In the genomic region with DNA sequence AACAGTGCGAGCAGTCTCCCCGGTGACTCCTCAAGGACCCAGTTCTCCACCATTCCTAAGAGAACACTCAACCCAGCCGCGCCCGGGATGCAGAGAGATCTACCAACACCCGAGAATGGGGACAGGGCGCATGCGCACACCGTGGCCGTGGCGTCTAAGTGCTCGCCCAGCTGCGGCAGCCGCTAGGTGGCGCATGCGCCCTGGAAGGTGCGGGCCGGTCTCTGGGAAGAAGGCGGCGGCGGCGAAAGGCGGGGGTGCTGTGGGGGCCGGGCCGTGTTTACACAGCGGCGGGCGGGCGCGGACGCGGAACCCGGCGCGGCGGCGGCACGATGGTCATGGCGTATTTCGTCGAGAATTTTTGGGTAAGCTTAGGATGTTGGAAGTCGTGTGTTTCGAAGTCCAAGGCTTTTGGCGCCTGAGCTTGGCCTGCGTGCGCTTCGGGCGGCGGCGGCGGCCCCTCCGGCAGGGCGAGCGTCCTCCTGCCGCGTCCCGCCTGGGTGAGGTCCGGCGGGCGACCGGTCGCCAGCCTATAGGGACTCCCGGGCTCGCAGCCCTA, we compare ENCODE assay signal across 8 cellular contexts. TPM values are rescaled to one million over a fixed set of nuclear protein-coding genes. Genes with fewer than 3 reads are reported as not detected.
DNase-seq lines count a peak whose midpoint lies in the region; ATAC-seq and TF ChIP-seq lines count a peak whose summit lies in the region.

A gene with protein sequence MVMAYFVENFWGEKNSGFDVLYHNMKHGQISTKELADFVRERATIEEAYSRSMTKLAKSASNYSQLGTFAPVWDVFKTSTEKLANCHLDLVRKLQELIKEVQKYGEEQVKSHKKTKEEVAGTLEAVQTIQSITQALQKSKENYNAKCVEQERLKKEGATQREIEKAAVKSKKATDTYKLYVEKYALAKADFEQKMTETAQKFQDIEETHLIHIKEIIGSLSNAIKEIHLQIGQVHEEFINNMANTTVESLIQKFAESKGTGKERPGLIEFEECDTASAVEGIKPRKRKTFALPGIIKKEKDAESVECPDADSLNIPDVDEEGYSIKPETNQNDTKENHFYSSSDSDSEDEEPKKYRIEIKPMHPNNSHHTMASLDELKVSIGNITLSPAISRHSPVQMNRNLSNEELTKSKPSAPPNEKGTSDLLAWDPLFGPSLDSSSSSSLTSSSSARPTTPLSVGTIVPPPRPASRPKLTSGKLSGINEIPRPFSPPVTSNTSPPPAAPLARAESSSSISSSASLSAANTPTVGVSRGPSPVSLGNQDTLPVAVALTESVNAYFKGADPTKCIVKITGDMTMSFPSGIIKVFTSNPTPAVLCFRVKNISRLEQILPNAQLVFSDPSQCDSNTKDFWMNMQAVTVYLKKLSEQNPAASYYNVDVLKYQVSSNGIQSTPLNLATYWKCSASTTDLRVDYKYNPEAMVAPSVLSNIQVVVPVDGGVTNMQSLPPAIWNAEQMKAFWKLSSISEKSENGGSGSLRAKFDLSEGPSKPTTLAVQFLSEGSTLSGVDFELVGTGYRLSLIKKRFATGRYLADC (plus strand): TSS at position 274 of the 556 bp plus-strand sequence. CDS start 56 bp downstream, at position 330.

- DNase-seq in DMS79 (lab: John Stamatoyannopoulos, UW), result peak; percentile 58
- peak; percentile 93 for DNase-seq in KBM-7
- DNase-seq in activated T-cell treated with anti-CD3 and anti-CD28 coated beads, Interleukin-2, amount 50 U/mL, for 72 hours, result peak; percentile 96 to 98
- DNase-seq in esophagus muscularis mucosa (ENCODE audit: extremely low spot score), result peak; percentile 99
- DNase-seq in stimulated activated CD8-positive, alpha-beta memory T cell treated with anti-CD3 and anti-CD28 coated beads, Interleukin-7, amount 100 ng/mL, for 24 hours (ENCODE audit: low read depth), result peak; percentile 94

- no peaks in the 10 kb centered on the region for H3K27me3 ChIP-seq in esophagus muscularis mucosa
- no peaks in the 10 kb centered on the region for H3K27me3 ChIP-seq in muscle layer of duodenum (ENCODE audit: low read depth, low read length)

- H3K4me3 ChIP-seq in esophagus muscularis mucosa (peak within 1 kb of the TSS; percentile 80 to 98 (median 92)), muscle layer of duodenum (ENCODE audit: low read depth in 1 of 2, low read length in 2 of 2) (peak within 1 kb of the TSS; percentile 90 to 94)

- intact Hi-C loops in esophagus muscularis mucosa (cut with DNase I), result no loop called here

- no peak for TF ChIP-seq EP300 in esophagus muscularis mucosa (IDR thresholded peaks at IDR 0.05)

- under 1% methylated on average over 19 of the region's 64 CpGs for WGBS in esophagus muscularis mucosa

- no peaks in the 10 kb centered on the region for H3K9me3 Mint-ChIP-seq in activated T-cell treated with anti-CD3 and anti-CD28 coated beads, Interleukin-2, amount 50 U/mL, for 72 hours

- H3K4me1 ChIP-seq in esophagus muscularis mucosa (peaks cover 30 to 49% (median 41%) of the 10 kb centered on the region in 4 donors), muscle layer of duodenum (ENCODE audit: control insufficient read depth in 1 of 2, insufficient read depth in 2 of 2, low read length in 2 of 2) (peaks cover 0 to 24% of the 10 kb centered on the region in 2 donors)

- H3K36me3 ChIP-seq in esophagus muscularis mucosa (peaks cover 0 to 4% (median 0%) of the 10 kb centered on the region in 4 donors), muscle layer of duodenum (ENCODE audit: control insufficient read depth in 1 of 2, insufficient read depth in 2 of 2, low read length in 2 of 2) (peaks cover 0 to 9% of the 10 kb centered on the region in 2 donors)

- in situ Hi-C loops in KBM-7 (cut with MboI; ENCODE audit: low pct_unique_long_range_greater_than_20kb, low sequenced_read_pairs), result no loop called here

- peak; percentile 77 to 96 (median 80) for TF ChIP-seq CTCF in esophagus muscularis mucosa (IDR thresholded peaks at IDR 0.05)

- H3K27me3 Mint-ChIP-seq in activated T-cell treated with anti-CD3 and anti-CD28 coated beads, Interleukin-2, amount 50 U/mL, for 72 hours (ENCODE audit: low read depth), result peaks cover 60% of the 10 kb centered on the region

- H3K27ac ChIP-seq in esophagus muscularis mucosa (replicated peaks in 1 of 4) (peak within 1 kb of the TSS; percentile 94 to 99 (median 98)), muscle layer of duodenum (ENCODE audit: low read length) (peak within 1 kb of the TSS; percentile 98)

- peak; percentile 93 for ATAC-seq in GM21723 (IDR thresholded peaks at IDR 0.05; ENCODE audit: unreplicated experiment)
- ATAC-seq in activated T-cell treated with anti-CD3 and anti-CD28 coated beads, Interleukin-2, amount 50 U/mL, for 72 hours (replicated peaks in 1 of 2), result peak; percentile 98

- H3K4me1 Mint-ChIP-seq in activated T-cell treated with anti-CD3 and anti-CD28 coated beads, Interleukin-2, amount 50 U/mL, for 72 hours (ENCODE audit: low read depth), result peaks cover 20% of the 10 kb centered on the region

- peak within 1 kb of the TSS; percentile 94 for H3K27ac Mint-ChIP-seq in activated T-cell treated with anti-CD3 and anti-CD28 coated beads, Interleukin-2, amount 50 U/mL, for 72 hours

- H3K36me3 Mint-ChIP-seq in activated T-cell treated with anti-CD3 and anti-CD28 coated beads, Interleukin-2, amount 50 U/mL, for 72 hours (ENCODE audit: insufficient read depth in 2 of 2), result peaks cover 3% of the 10 kb centered on the region in 2 donors

- H3K4me3 Mint-ChIP-seq in activated T-cell treated with anti-CD3 and anti-CD28 coated beads, Interleukin-2, amount 50 U/mL, for 72 hours, result peak within 1 kb of the TSS; percentile 94 to 97

- H3K9me3 ChIP-seq in esophagus muscularis mucosa, result no peaks in the 10 kb centered on the region
- no peaks in the 10 kb centered on the region for H3K9me3 ChIP-seq in muscle layer of duodenum (ENCODE audit: control insufficient read depth in 1 of 2, low read length in 2 of 2)

- TF ChIP-seq POLR2A in esophagus muscularis mucosa (IDR thresholded peaks at IDR 0.05; ENCODE audit: low read depth), result peak; percentile 29

TF ChIP-seq in PFSK-1, 5 proteins besides CTCF, POLR2A, EP300 and RAD21:
- TF ChIP-seq FOXP2 (optimal IDR thresholded peaks at IDR 0.05; ENCODE audit: borderline replicate concordance, extremely low read depth, extremely low read length, insufficient read depth) (peak; percentile 96), POLR2AphosphoS5 (IDR thresholded peaks at IDR 0.05; ENCODE audit: low read depth, low read length) (peak; percentile 82), SIN3A (IDR thresholded peaks at IDR 0.05; ENCODE audit: borderline replicate concordance, insufficient read depth, low read length) (no peak)

RNA-seq across cellular contexts. Expression of the gene that starts here (rescaled TPM):
- 5.0 TPM for polyA plus RNA-seq in PFSK-1 (2012; ENCODE audit: insufficient read length, low read depth)
- 1 to 10 TPM; 2.3 to 2.4 TPM for total RNA-seq in activated T-cell treated with anti-CD3 and anti-CD28 coated beads, Interleukin-2, amount 50 U/mL, for 72 hours
- 10 to 100 TPM; 19.7 to 26.6 (median 23.1) TPM for total RNA-seq in esophagus muscularis mucosa

Comparison
In these comparisons a context has a peak if more than half of its experiments do, and no peak if none do; other contexts are left out.
1. Peak in every context shown above with its lines: DNase-seq, ATAC-seq, H3K4me3 ChIP-seq and H3K27ac ChIP-seq.
2. RNA of the gene that starts here (total RNA-seq): 19.7 to 26.6 TPM in esophagus muscularis mucosa; 2.3 to 2.4 TPM in activated T-cell treated with anti-CD3 and anti-CD28 coated beads, Interleukin-2, amount 50 U/mL, for 72 hours; every median in the first group is over 4 times any median in the second.